ENCODE assay signal across 16 cellular contexts in genomic region chr20:54772931-54773642, GRCh38.
DNase-seq lines count a peak whose midpoint lies in the region; ATAC-seq and TF ChIP-seq lines count a peak whose summit lies in the region.
"Had no signal": no experiment of that assay in that cellular context is flagged by ENCODE, and none has a peak within 500 bp of the region (broad histone marks: within the 10 kb centered on the region; RNA-seq: fewer than 3 reads in every experiment).

No MANE protein-coding gene starts in this region.

- H3K4me1 Mint-ChIP-seq in activated CD4-positive, alpha-beta T cell treated with anti-CD3 and anti-CD28 coated beads for 36 hours, result no peaks in the 10 kb centered on the region
- H3K4me1 Mint-ChIP-seq: CD4-positive, CD25-positive, alpha-beta regulatory T cell; GM23338 had no signal

- CTCF ChIA-PET in activated CD4-positive, alpha-beta T cell treated with anti-CD3 and anti-CD28 coated beads for 36 hours (lab: Charles Lee), result interaction anchor here (1.3 kb wide), 1 partner anchor 95 kb away, joined by 3 read pairs; no protein-coding TSS in a partner anchor

- H3K27me3 ChIP-seq in foreskin keratinocyte, result no peaks in the 10 kb centered on the region
- H3K27me3 ChIP-seq: BLaER1 treated with 17β-estradiol and CSF1 and Interleukin-3, amounts not matched to agents 10 nM and 100 nM had no signal

- POLR2A ChIA-PET in activated CD4-positive, alpha-beta T cell treated with anti-CD3 and anti-CD28 coated beads for 36 hours (lab: Charles Lee), result no interaction called here

- peaks cover 7% of the 10 kb centered on the region for H3K27me3 Mint-ChIP-seq in activated CD4-positive, alpha-beta T cell treated with anti-CD3 and anti-CD28 coated beads for 36 hours
- H3K27me3 Mint-ChIP-seq: CD4-positive, CD25-positive, alpha-beta regulatory T cell had no signal

- no peaks in the 10 kb centered on the region for H3K4me1 ChIP-seq in foreskin keratinocyte

- H3K9me3 Mint-ChIP-seq in activated CD4-positive, alpha-beta T cell treated with anti-CD3 and anti-CD28 coated beads for 36 hours (ENCODE audit: low read depth), result no peaks in the 10 kb centered on the region

- H3K27ac Mint-ChIP-seq in activated CD4-positive, alpha-beta T cell treated with anti-CD3 and anti-CD28 coated beads for 36 hours, result no peak overlapping the region
- H3K27ac Mint-ChIP-seq: CD4-positive, CD25-positive, alpha-beta regulatory T cell; GM23338 had no signal

- no peak overlapping the region for H3K27ac ChIP-seq in foreskin keratinocyte

- ATAC-seq in foreskin keratinocyte, result no peak
- ATAC-seq in omental fat pad (ENCODE audit: low FRiP score), result peak; percentile 28
- ATAC-seq in activated CD4-positive, alpha-beta T cell treated with anti-CD3 and anti-CD28 coated beads for 36 hours, result no peak
- ATAC-seq: GM23338 had no signal

- DNase-seq in NCI-H226 (peak; percentile 3), astrocyte of the hippocampus (ENCODE audit: low read depth, low spot score) (peak; percentile 41), foreskin keratinocyte (peak; percentile 3 to 39), omental fat pad (ENCODE audit: low spot score) (no peak), SKM-1 (lab: John Stamatoyannopoulos, UW; ENCODE audit: unreplicated experiment) (no peak), NCI-H524 treated with DMSO at 0.1 percent for 48 hours (lab: John Stamatoyannopoulos, UW) (no peak), epidermal melanocyte (ENCODE audit: insufficient read length, low spot score) (no peak)
- no peak for DNase-seq in activated CD4-positive, alpha-beta T cell treated with anti-CD3 and anti-CD28 coated beads for 36 hours
- DNase-seq: ACHN; Calu3; CD4-positive, CD25-positive, alpha-beta regulatory T cell; DMS 273 treated with DMSO at 0.1 percent for 48 hours; DMS79; H7 had no signal

- H3K36me3 Mint-ChIP-seq in activated CD4-positive, alpha-beta T cell treated with anti-CD3 and anti-CD28 coated beads for 36 hours (ENCODE audit: low read depth), result no peaks in the 10 kb centered on the region
- H3K36me3 Mint-ChIP-seq: CD4-positive, CD25-positive, alpha-beta regulatory T cell had no signal

- TF ChIP-seq CTCF in foreskin keratinocyte (conservative IDR thresholded peaks at IDR 0.05) (no peak), omental fat pad (IDR thresholded peaks at IDR 0.05) (no peak)

- no peak overlapping the region for H3K4me3 Mint-ChIP-seq in activated CD4-positive, alpha-beta T cell treated with anti-CD3 and anti-CD28 coated beads for 36 hours
- H3K4me3 Mint-ChIP-seq: CD4-positive, CD25-positive, alpha-beta regulatory T cell; GM23338 had no signal

- intact Hi-C loops in activated CD4-positive, alpha-beta T cell treated with anti-CD3 and anti-CD28 coated beads for 36 hours (cut with DNase I, micrococcal nuclease), result no loop called here

Comparison
In these comparisons a context has a peak if more than half of its experiments do, and no peak if none do; other contexts are left out.
1. DNase-seq: peak in NCI-H226 (single experiment), astrocyte of the hippocampus (single experiment) and foreskin keratinocyte (2 of 2); none in omental fat pad (single experiment), activated CD4-positive, alpha-beta T cell treated with anti-CD3 and anti-CD28 coated beads for 36 hours (single experiment), SKM-1 (single experiment), NCI-H524 treated with DMSO at 0.1 percent for 48 hours (single experiment) and epidermal melanocyte (single experiment).